ENCODE assay signal across 1 cellular context in genomic region chr14:55102141-55102547, GRCh38.
TF ChIP-seq lines count a peak whose summit lies in the region.

No MANE protein-coding gene starts in this region.

TF ChIP-seq in GM12878, 131 proteins besides CTCF, POLR2A, EP300 and RAD21 (continued from another document and continues in another):
- TF ChIP-seq TBL1XR1 (IDR thresholded peaks at IDR 0.05; ENCODE audit: low read depth, low read length) (peak; percentile 31; the same call in 1 of the 2 replicates), SREBF2 (IDR thresholded peaks at IDR 0.05; ENCODE audit: low read length) (no peak), MYC (IDR thresholded peaks at IDR 0.05; ENCODE audit: insufficient read depth, insufficient read length, insufficient replicate concordance, low read length, severe bottlenecking) (no peak), SUZ12 (IDR thresholded peaks at IDR 0.05; ENCODE audit: unreplicated experiment) (no peak), BACH1 (IDR thresholded peaks at IDR 0.05; ENCODE audit: borderline replicate concordance) (peak; percentile 76; the same call in 1 of the 2 replicates), GATAD2B (conservative IDR thresholded peaks at IDR 0.05; ENCODE audit: low read depth) (peak; percentile 75; the same call in 1 of the 2 replicates), SREBF1 (IDR thresholded peaks at IDR 0.05; ENCODE audit: low read length) (no peak), TAF1 (IDR thresholded peaks at IDR 0.05; ENCODE audit: borderline replicate concordance, low read depth, low read length) (no peak), PBX3 (IDR thresholded peaks at IDR 0.05; ENCODE audit: insufficient replicate concordance, low read depth, low read length) (peak; percentile 82), ESRRA (IDR thresholded peaks at IDR 0.05; ENCODE audit: low read length) (no peak), ZNF622 (IDR thresholded peaks at IDR 0.05) (no peak), SMC3 (IDR thresholded peaks at IDR 0.05; ENCODE audit: borderline replicate concordance, low read length) (no peak), NFXL1 (IDR thresholded peaks at IDR 0.05; ENCODE audit: borderline replicate concordance) (no peak), ZZZ3 (IDR thresholded peaks at IDR 0.05; ENCODE audit: control insufficient read depth, insufficient read length, low read depth) (no peak), HDAC6 (IDR thresholded peaks at IDR 0.05; ENCODE audit: unreplicated experiment) (no peak), USF1 (IDR thresholded peaks at IDR 0.05; ENCODE audit: borderline replicate concordance, extremely low read length, insufficient read depth, low read depth, low read length) (no peak), RB1 (IDR thresholded peaks at IDR 0.05; ENCODE audit: borderline replicate concordance) (no peak), ZNF217 (IDR thresholded peaks at IDR 0.05) (no peak; the same call in 1 of the 2 replicates), CHD2 (IDR thresholded peaks at IDR 0.05; ENCODE audit: borderline replicate concordance, low read depth, low read length) (peak; percentile 80; the same call in 1 of the 2 replicates), SUPT20H (IDR thresholded peaks at IDR 0.05; ENCODE audit: borderline replicate concordance, control insufficient read depth, low read depth, low read length) (no peak), ZNF384 (IDR thresholded peaks at IDR 0.05; ENCODE audit: borderline replicate concordance, low read depth, low read length) (no peak), NR2C1 (IDR thresholded peaks at IDR 0.05) (no peak), POLR2AphosphoS2 (IDR thresholded peaks at IDR 0.05; ENCODE audit: low read depth, low read length) (peak; percentile 38; the same call in 1 of the 2 replicates), BMI1 (IDR thresholded peaks at IDR 0.05; ENCODE audit: borderline replicate concordance) (peak; percentile 47; the same call in 1 of the 2 replicates), KAT2A (conservative IDR thresholded peaks at IDR 0.05; ENCODE audit: control insufficient read depth, low read depth, low read length) (no peak), MXI1 (IDR thresholded peaks at IDR 0.05; ENCODE audit: low read depth, low read length) (no peak), FOXK2 (IDR thresholded peaks at IDR 0.05) (no peak), YY1 (IDR thresholded peaks at IDR 0.05; ENCODE audit: low read depth, low read length) (peak; percentile 41; the same call in 1 of the 2 replicates), JUND (IDR thresholded peaks at IDR 0.05; ENCODE audit: low read depth, low read length) (no peak), SIX5 (IDR thresholded peaks at IDR 0.05; ENCODE audit: low read depth, low read length, severe bottlenecking) (no peak), ZNF592 (IDR thresholded peaks at IDR 0.05) (peak; percentile 59; the same call in 1 of the 2 replicates), CREB1 (IDR thresholded peaks at IDR 0.05; ENCODE audit: low read depth) (peak; percentile 70; the same call in 1 of the 2 replicates), POLR2AphosphoS5 (IDR thresholded peaks at IDR 0.05; ENCODE audit: low read length) (peak; percentile 69), CBX3 (IDR thresholded peaks at IDR 0.05; ENCODE audit: borderline replicate concordance, low read depth) (no peak), EGR1 (IDR thresholded peaks at IDR 0.05; ENCODE audit: borderline replicate concordance in 1 of 2, low read depth in 2 of 2, low read length in 2 of 2) (no peak), JUNB (IDR thresholded peaks at IDR 0.05) (no peak; the same call in 1 of the 2 replicates), SMAD1 (IDR thresholded peaks at IDR 0.05; ENCODE audit: low read depth, partially characterized antibody) (peak; percentile 45), MTA3 (IDR thresholded peaks at IDR 0.05; ENCODE audit: borderline replicate concordance, low read length) (peak; percentile 79; the same call in 1 of the 2 replicates), MAX (IDR thresholded peaks at IDR 0.05; ENCODE audit: low read depth, low read length) (peak; percentile 63; the same call in 1 of the 2 replicates), GABPA (IDR thresholded peaks at IDR 0.05; ENCODE audit: low read depth) (no peak), ZSCAN29 (IDR thresholded peaks at IDR 0.05) (no peak), HDGF (IDR thresholded peaks at IDR 0.05) (no peak), LARP7 (IDR thresholded peaks at IDR 0.05) (no peak), NR2F1 (conservative IDR thresholded peaks at IDR 0.05) (peak; percentile 86), SP1 (IDR thresholded peaks at IDR 0.05; ENCODE audit: low read depth, low read length) (peak; percentile 25), ASH2L (IDR thresholded peaks at IDR 0.05; ENCODE audit: borderline replicate concordance, low read depth) (no peak), HCFC1 (IDR thresholded peaks at IDR 0.05; ENCODE audit: low read length) (no peak), REST (IDR thresholded peaks at IDR 0.05; ENCODE audit: low read depth, low read length) (no peak), EED (IDR thresholded peaks at IDR 0.05; ENCODE audit: low read depth) (peak; percentile 60; the same call in 1 of the 2 replicates), FOXM1 (IDR thresholded peaks at IDR 0.05; ENCODE audit: low read depth, low read length) (no peak), KDM1A (IDR thresholded peaks at IDR 0.05; ENCODE audit: borderline replicate concordance) (no peak)
- TF ChIP-seq, protein P1, sequence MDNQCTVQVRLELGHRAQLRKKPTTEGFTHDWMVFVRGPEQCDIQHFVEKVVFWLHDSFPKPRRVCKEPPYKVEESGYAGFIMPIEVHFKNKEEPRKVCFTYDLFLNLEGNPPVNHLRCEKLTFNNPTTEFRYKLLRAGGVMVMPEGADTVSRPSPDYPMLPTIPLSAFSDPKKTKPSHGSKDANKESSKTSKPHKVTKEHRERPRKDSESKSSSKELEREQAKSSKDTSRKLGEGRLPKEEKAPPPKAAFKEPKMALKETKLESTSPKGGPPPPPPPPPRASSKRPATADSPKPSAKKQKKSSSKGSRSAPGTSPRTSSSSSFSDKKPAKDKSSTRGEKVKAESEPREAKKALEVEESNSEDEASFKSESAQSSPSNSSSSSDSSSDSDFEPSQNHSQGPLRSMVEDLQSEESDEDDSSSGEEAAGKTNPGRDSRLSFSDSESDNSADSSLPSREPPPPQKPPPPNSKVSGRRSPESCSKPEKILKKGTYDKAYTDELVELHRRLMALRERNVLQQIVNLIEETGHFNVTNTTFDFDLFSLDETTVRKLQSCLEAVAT (IDR thresholded peaks at IDR 0.05), result peak; percentile 25; the same call in 1 of the 2 replicates
- TF ChIP-seq, protein P2, sequence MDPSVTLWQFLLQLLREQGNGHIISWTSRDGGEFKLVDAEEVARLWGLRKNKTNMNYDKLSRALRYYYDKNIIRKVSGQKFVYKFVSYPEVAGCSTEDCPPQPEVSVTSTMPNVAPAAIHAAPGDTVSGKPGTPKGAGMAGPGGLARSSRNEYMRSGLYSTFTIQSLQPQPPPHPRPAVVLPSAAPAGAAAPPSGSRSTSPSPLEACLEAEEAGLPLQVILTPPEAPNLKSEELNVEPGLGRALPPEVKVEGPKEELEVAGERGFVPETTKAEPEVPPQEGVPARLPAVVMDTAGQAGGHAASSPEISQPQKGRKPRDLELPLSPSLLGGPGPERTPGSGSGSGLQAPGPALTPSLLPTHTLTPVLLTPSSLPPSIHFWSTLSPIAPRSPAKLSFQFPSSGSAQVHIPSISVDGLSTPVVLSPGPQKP (IDR thresholded peaks at IDR 0.05; ENCODE audit: low read depth, low read length), result no peak
- TF ChIP-seq, protein P3, sequence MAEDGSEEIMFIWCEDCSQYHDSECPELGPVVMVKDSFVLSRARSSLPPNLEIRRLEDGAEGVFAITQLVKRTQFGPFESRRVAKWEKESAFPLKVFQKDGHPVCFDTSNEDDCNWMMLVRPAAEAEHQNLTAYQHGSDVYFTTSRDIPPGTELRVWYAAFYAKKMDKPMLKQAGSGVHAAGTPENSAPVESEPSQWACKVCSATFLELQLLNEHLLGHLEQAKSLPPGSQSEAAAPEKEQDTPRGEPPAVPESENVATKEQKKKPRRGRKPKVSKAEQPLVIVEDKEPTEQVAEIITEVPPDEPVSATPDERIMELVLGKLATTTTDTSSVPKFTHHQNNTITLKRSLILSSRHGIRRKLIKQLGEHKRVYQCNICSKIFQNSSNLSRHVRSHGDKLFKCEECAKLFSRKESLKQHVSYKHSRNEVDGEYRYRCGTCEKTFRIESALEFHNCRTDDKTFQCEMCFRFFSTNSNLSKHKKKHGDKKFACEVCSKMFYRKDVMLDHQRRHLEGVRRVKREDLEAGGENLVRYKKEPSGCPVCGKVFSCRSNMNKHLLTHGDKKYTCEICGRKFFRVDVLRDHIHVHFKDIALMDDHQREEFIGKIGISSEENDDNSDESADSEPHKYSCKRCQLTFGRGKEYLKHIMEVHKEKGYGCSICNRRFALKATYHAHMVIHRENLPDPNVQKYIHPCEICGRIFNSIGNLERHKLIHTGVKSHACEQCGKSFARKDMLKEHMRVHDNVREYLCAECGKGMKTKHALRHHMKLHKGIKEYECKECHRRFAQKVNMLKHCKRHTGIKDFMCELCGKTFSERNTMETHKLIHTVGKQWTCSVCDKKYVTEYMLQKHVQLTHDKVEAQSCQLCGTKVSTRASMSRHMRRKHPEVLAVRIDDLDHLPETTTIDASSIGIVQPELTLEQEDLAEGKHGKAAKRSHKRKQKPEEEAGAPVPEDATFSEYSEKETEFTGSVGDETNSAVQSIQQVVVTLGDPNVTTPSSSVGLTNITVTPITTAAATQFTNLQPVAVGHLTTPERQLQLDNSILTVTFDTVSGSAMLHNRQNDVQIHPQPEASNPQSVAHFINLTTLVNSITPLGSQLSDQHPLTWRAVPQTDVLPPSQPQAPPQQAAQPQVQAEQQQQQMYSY (CRISPR knock-in tag; IDR thresholded peaks at IDR 0.05), result no peak
